Comparison of ENCODE assay signal across 18 cellular contexts in genomic region chr1:207241164-207241934, GRCh38.
A peak's percentile ranks its signal among the peaks of the same experiment; 100 is the strongest.
DNase-seq lines count a peak whose midpoint lies in the region; ATAC-seq and TF ChIP-seq lines count a peak whose summit lies in the region.
"Had no signal": no experiment of that assay in that cellular context is flagged by ENCODE, and none has a peak within 500 bp of the region (broad histone marks: within the 10 kb centered on the region; RNA-seq: fewer than 3 reads in every experiment).

No MANE protein-coding gene starts in this region.

- no peaks in the 10 kb centered on the region for H3K9me3 ChIP-seq in HCT116 (ENCODE audit: control insufficient read depth in 1 of 2, insufficient read depth in 1 of 2, low read depth in 1 of 2, low read length in 2 of 2)
- no peaks in the 10 kb centered on the region for H3K9me3 ChIP-seq in adipocyte (ENCODE audit: control insufficient read depth, low read length)
- no peaks in the 10 kb centered on the region for H3K9me3 ChIP-seq in hepatocyte (ENCODE audit: low read depth)
- H3K9me3 ChIP-seq: neutrophil, stomach had no signal

- H3K9me2 ChIP-seq in HCT116 (ENCODE audit: insufficient read depth) (no peaks in the 10 kb centered on the region), hepatocyte (replicated peaks; ENCODE audit: insufficient read depth) (no peaks in the 10 kb centered on the region)

- H3K79me2 ChIP-seq in HCT116 (ENCODE audit: insufficient read depth, low read length) (no peaks in the 10 kb centered on the region), hepatocyte (no peaks in the 10 kb centered on the region)

- RAD21 ChIA-PET in HCT116 (lab: Charles Lee; ENCODE audit: low non-redundant PET in 1 of 2, low total read pairs in 2 of 2, uncharacterized antibody in 2 of 2, unreplicated experiment in 2 of 2): no interaction called here

- no peak overlapping the region for H3K9ac ChIP-seq in HCT116 (ENCODE audit: low read length)
- no peak overlapping the region for H3K9ac ChIP-seq in adipocyte (ENCODE audit: low read length)

- DNase-seq in HCT116 (ENCODE audit: low read depth, low spot score): no peak
- DNase-seq in adipocyte (ENCODE audit: low read depth): peak; percentile 11
- DNase-seq in hepatocyte (ENCODE audit: low spot score): peak; percentile 47
- no peak for DNase-seq in sciatic nerve (ENCODE audit: low spot score)
- no peak for DNase-seq in DMS153 treated with DMSO at 0.1 percent for 48 hours (lab: John Stamatoyannopoulos, UW; ENCODE audit: unreplicated experiment)
- no peak for DNase-seq in lower leg skin (ENCODE audit: low spot score in 2 of 2)
- no peak for DNase-seq in NCI-H146 (lab: John Stamatoyannopoulos, UW)
- DNase-seq: activated CD4-positive, alpha-beta T cell treated with anti-CD3 and anti-CD28 coated beads, Interleukin-2, amount 10 ng/mL, durations not matched to agents 24 days and 14 days; activated T-cell treated with anti-CD3 and anti-CD28 coated beads, Interleukin-2, amount 50 U/mL, for 48 hours; anterior cingulate cortex; H7; mesenchymal stem cell; NCI-H187 treated with DMSO at 0.1 percent for 48 hours; NCI-H526 treated with DMSO at 0.1 percent for 48 hours; stomach had no signal

- H3K27me3 ChIP-seq in HCT116 (ENCODE audit: insufficient read depth, low read length): no peaks in the 10 kb centered on the region
- no peaks in the 10 kb centered on the region for H3K27me3 ChIP-seq in adipocyte (replicated peaks; ENCODE audit: control insufficient read depth, insufficient read depth, low read length)
- H3K27me3 ChIP-seq in hepatocyte: no peaks in the 10 kb centered on the region
- H3K27me3 ChIP-seq: stomach had no signal

- H3K27ac ChIP-seq in HCT116 (ENCODE audit: low read depth, low read length): no peak overlapping the region
- peak overlapping the region; percentile 85 for H3K27ac ChIP-seq in hepatocyte
- H3K27ac ChIP-seq: neutrophil had no signal

- ATAC-seq in HCT116 (peak; percentile 42; the same call in 1 of the 2 replicates), sciatic nerve (peak; percentile 86), HG02588 (IDR thresholded peaks at IDR 0.05; ENCODE audit: unreplicated experiment) (no peak)

- H3K4me2 ChIP-seq in HCT116 (ENCODE audit: low read length) (peak overlapping the region; percentile 26; the same call in 1 of the 2 replicates), hepatocyte (peak overlapping the region; percentile 43)

- no TSS peak for BruUV-seq in HCT116 (replicated peaks; lab: Mats Ljungman, UMichigan)

- WGBS in hepatocyte (ENCODE audit: low lambda C conversion rate, missing lambda C conversion rate): 39% methylated on average over 5 of the region's 5 CpGs
- 56 to 57% methylated on average over 5 of the region's 5 CpGs for WGBS in lower leg skin, 2 donors

- POLR2A ChIA-PET in HCT116 (lab: Charles Lee): no interaction called here

- TF ChIP-seq POLR2A in HCT116 (IDR thresholded peaks at IDR 0.05; ENCODE audit: borderline replicate concordance, extremely low read depth, insufficient read depth, insufficient read length) (no peak), lower leg skin (IDR thresholded peaks at IDR 0.05) (no peak)

- no peak for TF ChIP-seq CTCF in HCT116 (IDR thresholded peaks at IDR 0.05 in 2 of 3, conservative IDR thresholded peaks at IDR 0.05 in 1 of 3; ENCODE audit: borderline replicate concordance in 1 of 3, insufficient read depth in 1 of 3, low read depth in 2 of 3, low read length in 2 of 3)
- no peak for TF ChIP-seq CTCF in hepatocyte (IDR thresholded peaks at IDR 0.05; ENCODE audit: poor library complexity)
- no peak for TF ChIP-seq CTCF in lower leg skin (IDR thresholded peaks at IDR 0.05)

- H2AFZ ChIP-seq in HCT116 (ENCODE audit: low read depth, low read length, poor library complexity, severe bottlenecking) (peak overlapping the region; percentile 59), hepatocyte (no peak overlapping the region)

- no peaks in the 10 kb centered on the region for H4K20me1 ChIP-seq in HCT116 (ENCODE audit: insufficient read depth)
- no peaks in the 10 kb centered on the region for H4K20me1 ChIP-seq in hepatocyte (ENCODE audit: insufficient read depth, poor library complexity, severe bottlenecking)

- CTCF ChIA-PET in HCT116 (lab: Charles Lee): no interaction called here

- intact Hi-C loops in HCT116 (cut with micrococcal nuclease): no loop called here
- intact Hi-C loops in sciatic nerve (cut with DNase I): no loop called here
- intact Hi-C loops in lower leg skin (cut with DNase I; ENCODE audit: low total_unique reads): no loop called here

- no peak for TF ChIP-seq RAD21 in HCT116 (IDR thresholded peaks at IDR 0.05; ENCODE audit: low read depth)

- no peaks in the 10 kb centered on the region for H3K36me3 ChIP-seq in HCT116 (ENCODE audit: control insufficient read depth in 1 of 2, insufficient read depth in 2 of 2, low read length in 2 of 2)
- no peaks in the 10 kb centered on the region for H3K36me3 ChIP-seq in adipocyte (ENCODE audit: control insufficient read depth, insufficient read depth, low read length, severe bottlenecking)
- H3K36me3 ChIP-seq in hepatocyte (replicated peaks; ENCODE audit: insufficient read depth, low read depth): no peaks in the 10 kb centered on the region
- H3K36me3 ChIP-seq: neutrophil, stomach had no signal

- H3K4me1 ChIP-seq in HCT116 (ENCODE audit: control insufficient read depth in 1 of 2, insufficient read depth in 2 of 2, low read length in 2 of 2) (peaks cover 0 to 13% of the 10 kb centered on the region in 2 experiments; a peak in 2 of 4 replicates), adipocyte (ENCODE audit: control insufficient read depth, insufficient read depth, low read length) (peaks cover 11% of the 10 kb centered on the region), hepatocyte (ENCODE audit: insufficient read depth) (peaks cover 24% of the 10 kb centered on the region)

- H3K4me3 ChIP-seq in HCT116 (replicated peaks in 1 of 2; ENCODE audit: low read depth in 1 of 2, low read length in 2 of 2) (no peak overlapping the region), adipocyte (ENCODE audit: low read length) (no peak overlapping the region), hepatocyte (no peak overlapping the region), lower leg skin (ENCODE audit: low read depth, poor library complexity, severe bottlenecking) (no peak overlapping the region)
- H3K4me3 ChIP-seq: skin epidermis, stomach had no signal

TF ChIP-seq in HCT116, 20 proteins besides CTCF, POLR2A, EP300 and RAD21:
- TF ChIP-seq FOSL1 (IDR thresholded peaks at IDR 0.05; ENCODE audit: low read depth) (no peak), YY1 (IDR thresholded peaks at IDR 0.05; ENCODE audit: extremely low read depth, insufficient replicate concordance, low read depth, low read length) (no peak), MAX (IDR thresholded peaks at IDR 0.05) (no peak), EGR1 (IDR thresholded peaks at IDR 0.05; ENCODE audit: low read depth) (no peak), POLR2AphosphoS5 (IDR thresholded peaks at IDR 0.05; ENCODE audit: low read depth, low read length) (no peak), EZH2 (IDR thresholded peaks at IDR 0.05) (no peak), EZH2phosphoT487 (IDR thresholded peaks at IDR 0.05; ENCODE audit: borderline replicate concordance) (no peak), SRF (IDR thresholded peaks at IDR 0.05; ENCODE audit: low read depth) (no peak), ZBTB33 (IDR thresholded peaks at IDR 0.05; ENCODE audit: extremely low read depth, insufficient replicate concordance, low read length) (no peak), ATF3 (IDR thresholded peaks at IDR 0.05) (no peak), SIN3A (IDR thresholded peaks at IDR 0.05; ENCODE audit: low read depth) (no peak)

Comparison
In these comparisons a context has a peak if more than half of its experiments do, and no peak if none do; other contexts are left out.
1. DNase-seq: peak in adipocyte (single experiment) and hepatocyte (single experiment); none in HCT116 (single experiment), sciatic nerve (single experiment), DMS153 treated with DMSO at 0.1 percent for 48 hours (single experiment), lower leg skin (0 of 2) and NCI-H146 (single experiment).